9 cellular contexts compared by ENCODE assay signal in the genomic region with DNA sequence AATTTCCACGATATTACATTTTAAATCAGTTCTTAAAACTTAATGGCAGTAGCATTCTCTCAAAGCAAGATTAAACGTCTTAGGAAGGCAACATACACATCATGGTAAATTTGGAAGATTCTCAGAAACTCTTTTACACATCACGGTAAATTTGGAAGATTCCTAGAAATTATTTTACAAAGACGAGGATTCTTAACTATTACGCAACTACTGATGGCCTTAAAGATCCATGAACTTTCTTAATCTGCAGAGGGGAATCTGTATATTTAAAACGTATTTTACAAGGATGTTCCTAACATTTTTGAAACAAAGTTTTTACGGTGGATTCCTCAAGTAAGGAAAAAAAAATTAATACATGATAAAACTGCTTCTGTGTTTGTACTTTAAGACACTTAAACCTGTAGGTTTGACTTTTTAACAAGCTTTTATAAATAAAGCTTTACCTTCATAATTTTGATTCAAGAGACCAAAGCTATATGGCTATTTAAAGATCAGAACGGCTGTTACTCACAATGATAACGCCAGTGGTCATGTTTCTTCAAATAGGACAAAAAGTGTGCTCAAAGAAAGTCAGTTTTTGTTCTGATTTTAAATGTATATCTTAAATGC. TPM values are rescaled to one million over a fixed set of nuclear protein-coding genes. Genes with fewer than 3 reads are reported as not detected.
DNase-seq lines count a peak whose midpoint lies in the region; ATAC-seq lines count a peak whose summit lies in the region.
"Had no signal": no experiment of that assay in that cellular context is flagged by ENCODE, and none has a peak within 500 bp of the region (broad histone marks: within the 10 kb centered on the region; RNA-seq: fewer than 3 reads in every experiment).

No MANE protein-coding gene starts in this region.

- H3K27me3 ChIP-seq in duodenal mucosa (ENCODE audit: control insufficient read depth in 1 of 2, insufficient read depth in 2 of 2, low read length in 2 of 2) (no peaks in the 10 kb centered on the region), neuronal stem cell (ENCODE audit: control insufficient read depth in 3 of 3, insufficient read depth in 3 of 3, low read depth in 1 of 3, low read length in 3 of 3) (no peaks in the 10 kb centered on the region)

- H2AFZ ChIP-seq in neuronal stem cell (ENCODE audit: low read length), result no peak overlapping the region

- H3K18ac ChIP-seq in neuronal stem cell (ENCODE audit: low read length), result no peak overlapping the region

- no peak overlapping the region for H2AK5ac ChIP-seq in neuronal stem cell (ENCODE audit: low read depth, low read length)

- H4K8ac ChIP-seq in neuronal stem cell (ENCODE audit: low read depth, low read length), result no peak overlapping the region

- H3K79me1 ChIP-seq in neuronal stem cell (ENCODE audit: low read depth, low read length), result peaks cover 5% of the 10 kb centered on the region

- H2BK12ac ChIP-seq in neuronal stem cell (ENCODE audit: low read length), result no peak overlapping the region

- H3K23ac ChIP-seq in neuronal stem cell (ENCODE audit: low read depth, low read length, poor library complexity), result no peak overlapping the region

- H3K4me1 ChIP-seq in ES-I3 (ENCODE audit: insufficient read depth, low read length), result 0 out of 2 replicates have a peak, but pooled peaks cover 3% of the 10 kb centered on the region
- H3K4me1 ChIP-seq in duodenal mucosa (ENCODE audit: control insufficient read depth in 1 of 2, insufficient read depth in 2 of 2, low read length in 2 of 2), result peaks cover 12 to 20% of the 10 kb centered on the region in 2 donors
- peaks cover 0 to 2% of the 10 kb centered on the region in 2 donors for H3K4me1 ChIP-seq in neuronal stem cell (ENCODE audit: control insufficient read depth in 2 of 2, insufficient read depth in 1 of 2, low read depth in 1 of 2, low read length in 2 of 2)

- no peak overlapping the region for H2BK120ac ChIP-seq in neuronal stem cell (ENCODE audit: low read depth, low read length)

- no peak for ATAC-seq in GM19455 (IDR thresholded peaks at IDR 0.05; ENCODE audit: unreplicated experiment)

- H3K36me3 ChIP-seq in ES-I3 (ENCODE audit: insufficient read depth, low read length) (no peaks in the 10 kb centered on the region), duodenal mucosa (ENCODE audit: control insufficient read depth in 1 of 2, insufficient read depth in 2 of 2, low read length in 2 of 2) (no peaks in the 10 kb centered on the region), neuronal stem cell (replicated peaks in 1 of 2; ENCODE audit: control insufficient read depth in 2 of 2, insufficient read depth in 2 of 2, low read length in 2 of 2) (peaks cover 2 to 24% of the 10 kb centered on the region in 2 donors)

- H3K27ac ChIP-seq in duodenal mucosa (ENCODE audit: low read depth, low read length) (no peak overlapping the region), neuronal stem cell (replicated peaks; ENCODE audit: low read length) (no peak overlapping the region)

- DNase-seq in NAMALWA (ENCODE audit: low spot score) (peak; percentile 21), neuronal stem cell (ENCODE audit: low spot score) (no peak), T-helper 9 cell (no peak), midbrain (lab: John Stamatoyannopoulos, UW) (no peak), cerebellar cortex (ENCODE audit: low spot score) (no peak)
- DNase-seq: MV-4-11 had no signal

- no peaks in the 10 kb centered on the region for H3K9me3 ChIP-seq in ES-I3 (ENCODE audit: control insufficient read depth, insufficient read depth, low read length)
- no peaks in the 10 kb centered on the region for H3K9me3 ChIP-seq in duodenal mucosa (ENCODE audit: control insufficient read depth in 1 of 2, low read length in 2 of 2)
- H3K9me3 ChIP-seq in neuronal stem cell (replicated peaks in 1 of 2; ENCODE audit: control insufficient read depth in 2 of 2, insufficient read depth in 1 of 2, low read depth in 1 of 2, low read length in 2 of 2), result peaks cover 0 to 12% of the 10 kb centered on the region in 2 donors

- no peak overlapping the region for H2BK15ac ChIP-seq in neuronal stem cell (ENCODE audit: low read length)

- peak overlapping the region; percentile 100 for H3K4me3 ChIP-seq in duodenal mucosa (ENCODE audit: low read depth in 1 of 2, low read length in 2 of 2)
- peak overlapping the region in 1 of 2 donors; percentile 82 for H3K4me3 ChIP-seq in neuronal stem cell (ENCODE audit: low read length in 2 of 2)

- 100% methylated on average over 1 of the region's 9 CpGs; no CpG with 5 or more reads in 1 of the 2 donors for WGBS in neuronal stem cell (ENCODE audit: extremely low coverage in 2 of 2, insufficient read length in 2 of 2, insufficient replicate concordance in 1 of 2), 2 donors

- H3K4ac ChIP-seq in neuronal stem cell (ENCODE audit: low read length), result no peak overlapping the region

- H3K9ac ChIP-seq in ES-I3 (ENCODE audit: low read depth, low read length), result peak overlapping the region; percentile 94
- H3K9ac ChIP-seq in duodenal mucosa (ENCODE audit: low read depth in 1 of 2, low read length in 2 of 2), result peak overlapping the region in 1 of 2 donors; percentile 95
- H3K9ac ChIP-seq in neuronal stem cell (ENCODE audit: low read depth, low read length, poor library complexity), result no peak overlapping the region

- H3K4me2 ChIP-seq in neuronal stem cell (ENCODE audit: insufficient read depth, low read length, poor library complexity, severe bottlenecking), result peak overlapping the region; percentile 11

- no peak overlapping the region for H3K14ac ChIP-seq in neuronal stem cell (ENCODE audit: low read length)

- H2BK5ac ChIP-seq in neuronal stem cell (ENCODE audit: low read length), result no peak overlapping the region

- H4K91ac ChIP-seq in neuronal stem cell (ENCODE audit: low read depth, low read length, poor library complexity), result no peak overlapping the region

RNA-seq across cellular contexts. Expression of a gene that starts 1.7 kb away (rescaled TPM):
- polyA plus RNA-seq in neuronal stem cell (2013, experiment 1 of 2), result 64.3 TPM
- 69.0 TPM for polyA plus RNA-seq in neuronal stem cell (2013, experiment 2 of 2)

RNA-seq across cellular contexts. Expression of a gene that starts 15.2 kb away (rescaled TPM):
- 318 TPM for polyA plus RNA-seq in neuronal stem cell (2013, experiment 1 of 2)
- polyA plus RNA-seq in neuronal stem cell (2013, experiment 2 of 2), result 288 TPM
